Comparison of ENCODE assay signal across 9 cellular contexts in the genomic region with DNA sequence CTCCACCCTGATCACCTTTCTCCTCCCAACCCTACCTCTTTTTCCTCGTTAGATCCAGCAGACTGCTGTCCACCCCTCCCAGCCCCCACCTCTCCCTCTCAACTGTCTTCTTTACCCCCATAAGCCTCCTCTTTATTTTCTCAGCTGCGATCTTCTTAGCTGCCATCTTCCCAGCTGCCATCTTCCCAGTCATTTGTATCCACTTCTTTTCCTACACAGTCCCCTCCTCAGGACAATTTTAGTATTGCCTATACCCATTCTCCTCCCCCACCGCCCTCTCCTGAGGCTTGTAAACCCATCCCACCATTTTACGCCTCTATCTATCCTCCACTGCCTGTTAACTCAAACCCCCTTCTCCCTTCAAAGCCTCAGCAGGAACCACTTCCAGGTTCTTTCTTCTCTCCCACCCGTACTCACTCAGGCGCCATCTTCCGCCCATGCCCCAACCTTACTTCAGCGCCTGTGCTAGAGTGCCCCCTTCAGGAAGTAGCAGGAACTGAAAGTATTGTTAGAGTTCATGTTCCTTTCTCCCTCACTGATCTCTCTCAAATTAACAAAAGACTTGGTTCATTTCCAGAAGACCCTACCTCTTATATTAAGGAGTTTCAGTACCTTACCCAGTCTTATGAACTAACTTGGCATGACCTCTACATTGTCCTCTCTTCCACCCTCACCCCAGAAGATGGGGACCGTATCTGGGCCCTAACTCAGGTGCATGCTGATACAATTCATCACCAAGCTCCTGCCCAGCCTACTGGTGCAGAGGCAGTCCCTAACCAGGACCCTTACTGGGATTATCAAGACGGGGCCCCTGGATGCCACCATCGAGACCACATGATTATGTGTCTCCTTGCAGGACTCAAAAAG.
A peak's percentile ranks its signal among the peaks of the same experiment; 100 is the strongest.
DNase-seq lines count a peak whose midpoint lies in the region; ATAC-seq and TF ChIP-seq lines count a peak whose summit lies in the region.
"Had no signal": no experiment of that assay in that cellular context is flagged by ENCODE, and none has a peak within 500 bp of the region (broad histone marks: within the 10 kb centered on the region; RNA-seq: fewer than 3 reads in every experiment).

No MANE protein-coding gene starts in this region.

- WGBS in endodermal cell (ENCODE audit: insufficient coverage in 1 of 2, insufficient read length in 1 of 2), 2 experiments = 86 to 98% methylated on average over 7 to 11 of the region's 11 CpGs
- WGBS in testis, 2 donors = 54 to 60% methylated on average over 11 of the region's 11 CpGs

- no peaks in the 10 kb centered on the region for H3K4me1 Mint-ChIP-seq in endodermal cell

- peak in 1 of 2 donors; percentile 52 for DNase-seq in cardiac muscle cell (ENCODE audit: low read depth in 1 of 2, low spot score in 1 of 2)
- no peak for DNase-seq in left ventricle myocardium superior
- DNase-seq in NCI-H1694 (lab: John Stamatoyannopoulos, UW) = peak; percentile 24
- DNase-seq in endodermal cell = peak; percentile 77
- peak; percentile 41 for DNase-seq in testis
- DNase-seq in NK-92 (lab: John Stamatoyannopoulos, UW; ENCODE audit: unreplicated experiment) = no peak
- no peak for DNase-seq in Ammon's horn (ENCODE audit: low spot score)
- DNase-seq in mucosa of descending colon = no peak

- H3K4me3 Mint-ChIP-seq in endodermal cell = no peak overlapping the region

- H3K4me1 ChIP-seq in cardiac muscle cell (ENCODE audit: low read depth) (no peaks in the 10 kb centered on the region), endodermal cell (ENCODE audit: control insufficient read depth, insufficient read depth, low read length) (no peaks in the 10 kb centered on the region), testis (no peaks in the 10 kb centered on the region), mucosa of descending colon (ENCODE audit: low read depth) (no peaks in the 10 kb centered on the region)
- H3K4me1 ChIP-seq: parathyroid adenoma had no signal

- TF ChIP-seq CTCF in cardiac muscle cell (IDR thresholded peaks at IDR 0.05; ENCODE audit: low read depth, low read length) (peak; percentile 48), endodermal cell (conservative IDR thresholded peaks at IDR 0.05) (peak; percentile 79), testis (IDR thresholded peaks at IDR 0.05) (peak in 2 of 3 experiments; percentile 26 to 46), mucosa of descending colon (IDR thresholded peaks at IDR 0.05) (no peak)

- H3K9me3 ChIP-seq in cardiac muscle cell (ENCODE audit: low read depth) (no peaks in the 10 kb centered on the region), endodermal cell (ENCODE audit: control insufficient read depth, low read length) (peaks cover 19% of the 10 kb centered on the region), testis (no peaks in the 10 kb centered on the region), mucosa of descending colon (peaks cover 8% of the 10 kb centered on the region)

- H3K27ac ChIP-seq in cardiac muscle cell (no peak overlapping the region), endodermal cell (ENCODE audit: low read depth, low read length) (no peak overlapping the region), testis (no peak overlapping the region)
- H3K27ac ChIP-seq: parathyroid adenoma had no signal

- peaks cover 39% of the 10 kb centered on the region for H3K9me3 Mint-ChIP-seq in endodermal cell

- H3K36me3 ChIP-seq in cardiac muscle cell = no peaks in the 10 kb centered on the region
- no peaks in the 10 kb centered on the region for H3K36me3 ChIP-seq in endodermal cell (ENCODE audit: control insufficient read depth, insufficient read depth, low read length)
- H3K36me3 ChIP-seq in testis (ENCODE audit: low read depth, missing control alignments) = no peaks in the 10 kb centered on the region
- no peaks in the 10 kb centered on the region for H3K36me3 ChIP-seq in mucosa of descending colon (ENCODE audit: low read depth)

- no peaks in the 10 kb centered on the region for H3K27me3 ChIP-seq in cardiac muscle cell
- H3K27me3 ChIP-seq in endodermal cell (ENCODE audit: control insufficient read depth, insufficient read depth, low read length, poor library complexity, severe bottlenecking) = no peaks in the 10 kb centered on the region
- no peaks in the 10 kb centered on the region for H3K27me3 ChIP-seq in testis

- no peak for TF ChIP-seq POLR2A in testis (IDR thresholded peaks at IDR 0.05)

- no peaks in the 10 kb centered on the region for H3K27me3 Mint-ChIP-seq in endodermal cell (ENCODE audit: insufficient read depth)

- no peak for ATAC-seq in left ventricle myocardium superior
- ATAC-seq in mucosa of descending colon = no peak

- H3K36me3 Mint-ChIP-seq in endodermal cell (ENCODE audit: low read depth) = no peaks in the 10 kb centered on the region

- H3K9ac ChIP-seq in endodermal cell (ENCODE audit: extremely low read depth, low read length, poor library complexity, severe bottlenecking) = no peak overlapping the region
- H3K9ac ChIP-seq: parathyroid adenoma had no signal

- intact Hi-C loops in left ventricle myocardium superior (cut with micrococcal nuclease) = no loop called here
- intact Hi-C loops in testis (cut with DNase I; ENCODE audit: low total_unique reads) = no loop called here
- intact Hi-C loops in mucosa of descending colon (cut with DNase I, micrococcal nuclease) = no loop called here

- H3K27ac Mint-ChIP-seq in endodermal cell = no peak overlapping the region

- H3K4me3 ChIP-seq in cardiac muscle cell = no peak overlapping the region
- no peak overlapping the region for H3K4me3 ChIP-seq in endodermal cell (ENCODE audit: low read length)
- H3K4me3 ChIP-seq in testis = peak overlapping the region in 1 of 2 donors; percentile 29
- no peak overlapping the region for H3K4me3 ChIP-seq in mucosa of descending colon

Comparison
In these comparisons a context has a peak if more than half of its experiments do, and no peak if none do; other contexts are left out.
1. DNase-seq: peak in NCI-H1694 (single experiment), endodermal cell (single experiment) and testis (single experiment); none in left ventricle myocardium superior (single experiment), NK-92 (single experiment), Ammon's horn (single experiment) and mucosa of descending colon (0 of 3).